Comparison of ENCODE assay signal across 1 cellular context in genomic region chr2:64840419-64840818, GRCh38.
TF ChIP-seq lines count a peak whose summit lies in the region.

No MANE protein-coding gene starts in this region.

TF ChIP-seq in SK-N-SH treated with all-trans-retinoic acid at 6 μM for 48 hours, 23 proteins besides CTCF, POLR2A, EP300 and RAD21 (continued from another document):
- no peak for TF ChIP-seq CSRNP3 (CRISPR knock-in tag; IDR thresholded peaks at IDR 0.05)
- no peak for TF ChIP-seq ZFP30 (CRISPR knock-in tag; IDR thresholded peaks at IDR 0.05)
- TF ChIP-seq ZNF70 (CRISPR knock-in tag; IDR thresholded peaks at IDR 0.05): no peak
- TF ChIP-seq TSHZ2 (CRISPR knock-in tag; IDR thresholded peaks at IDR 0.05): no peak
